Comparison of ENCODE assay signal across 8 cellular contexts in genomic region chr3:66938338-66938963, GRCh38. TPM values are rescaled to one million over a fixed set of nuclear protein-coding genes. Genes with fewer than 3 reads are reported as not detected.
DNase-seq lines count a peak whose midpoint lies in the region; ATAC-seq and TF ChIP-seq lines count a peak whose summit lies in the region.

No MANE protein-coding gene starts in this region.

- H2AFZ ChIP-seq in Karpas-422 (ENCODE audit: low read length) = peak overlapping the region; percentile 55; the same call in 1 of the 2 replicates

- peak; percentile 74 for ATAC-seq in GM21526 (IDR thresholded peaks at IDR 0.05; ENCODE audit: low FRiP score, unreplicated experiment)
- ATAC-seq in Panc1 = peak; percentile 88
- peak; percentile 52 for ATAC-seq in stimulated activated naive CD8-positive, alpha-beta T cell treated with anti-CD3 and anti-CD28 coated beads, Interleukin-15, Interleukin-2, amounts not matched to agents 100 U/mL and 50 U/mL, for 24 hours

- DNase-seq in NCI-H510A treated with DMSO at 0.1 percent for 48 hours (lab: John Stamatoyannopoulos, UW) (peak; percentile 43), NCI-H510A (lab: John Stamatoyannopoulos, UW) (no peak), Karpas-422 (peak; percentile 93), Panc1 (ENCODE audit: low read depth, low spot score) (peak; percentile 35), breast epithelium (ENCODE audit: low spot score in 2 of 2) (no peak), islet precursor cell (peak; percentile 79)
- peak; percentile 7 for DNase-seq in stimulated activated naive CD8-positive, alpha-beta T cell treated with anti-CD3 and anti-CD28 coated beads, Interleukin-15, Interleukin-2, amounts not matched to agents 100 U/mL and 50 U/mL, for 24 hours

- peak; percentile 81 for TF ChIP-seq CTCF in Panc1 (IDR thresholded peaks at IDR 0.05)
- TF ChIP-seq CTCF in breast epithelium (IDR thresholded peaks at IDR 0.05) = peak in 2 of 3 donors; percentile 21 to 44

- H3K4me3 ChIP-seq in Karpas-422 (ENCODE audit: low read length) (no peak overlapping the region), Panc1 (ENCODE audit: low read depth in 2 of 2, low read length in 2 of 2) (no peak overlapping the region), breast epithelium (no peak overlapping the region)

- CTCF ChIA-PET in Panc1 (lab: Charles Lee) = interaction anchor here (0.7 to 1.3 kb wide), 2 partner anchors 33 to 1955 kb away, joined by 3 to 6 read pairs; no protein-coding TSS in a partner anchor

- no peaks in the 10 kb centered on the region; the same call in 1 of the 2 replicates for H3K9me2 ChIP-seq in Karpas-422 (replicated peaks; ENCODE audit: insufficient read depth, low read length)

- intact Hi-C loops in Panc1 (cut with micrococcal nuclease; ENCODE audit: unreplicated experiment) (no loop called here), breast epithelium (cut with DNase I; ENCODE audit: low total_unique reads) (no loop called here)

- no TSS peak for BruUV-seq in Panc1 (replicated peaks; lab: Mats Ljungman, UMichigan)

- H3K4me2 ChIP-seq in Karpas-422 (ENCODE audit: low read depth, low read length, poor library complexity, severe bottlenecking) = peak overlapping the region; percentile 49

- H3K27me3 ChIP-seq in Karpas-422 (ENCODE audit: low read length) (0 out of 2 replicates have a peak, but pooled peaks cover 1% of the 10 kb centered on the region), Panc1 (ENCODE audit: control insufficient read depth, insufficient read depth, low read length) (no peaks in the 10 kb centered on the region), breast epithelium (peaks cover 0 to 5% of the 10 kb centered on the region in 2 donors)

- in situ Hi-C loops in Panc1 (cut with HindIII; ENCODE audit: low pct_unique_long_range_greater_than_20kb, low sequenced_read_pairs) = no loop called here

- POLR2A ChIA-PET in Panc1 (lab: Charles Lee) = no interaction called here

- H3K9me3 ChIP-seq in Karpas-422 (ENCODE audit: low read length) (no peaks in the 10 kb centered on the region), Panc1 (ENCODE audit: control insufficient read depth, insufficient read depth, low read depth, low read length) (no peaks in the 10 kb centered on the region), breast epithelium (no peaks in the 10 kb centered on the region)

- no peak for TF ChIP-seq POLR2A in breast epithelium (IDR thresholded peaks at IDR 0.05)

- no peaks in the 10 kb centered on the region for H3K79me2 ChIP-seq in Karpas-422 (ENCODE audit: low read length)

- H4K20me1 ChIP-seq in Karpas-422 (ENCODE audit: insufficient read depth, low read depth, low read length) = no peaks in the 10 kb centered on the region

- H3K27ac ChIP-seq in Karpas-422 (ENCODE audit: low read length) (peak overlapping the region; percentile 96), Panc1 (ENCODE audit: low read length) (no peak overlapping the region), breast epithelium (no peak overlapping the region)

- H3K4me1 ChIP-seq in Karpas-422 (ENCODE audit: low read length) = peaks cover 62% of the 10 kb centered on the region
- no peaks in the 10 kb centered on the region for H3K4me1 ChIP-seq in Panc1 (ENCODE audit: control insufficient read depth, insufficient read depth, low read length)
- no peaks in the 10 kb centered on the region for H3K4me1 ChIP-seq in breast epithelium

- H3K36me3 ChIP-seq in Karpas-422 (ENCODE audit: insufficient read depth, low read length) = no peaks in the 10 kb centered on the region
- H3K36me3 ChIP-seq in Panc1 (ENCODE audit: control insufficient read depth, insufficient read depth, low read length) = no peaks in the 10 kb centered on the region
- no peaks in the 10 kb centered on the region for H3K36me3 ChIP-seq in breast epithelium

- H3K9ac ChIP-seq in Karpas-422 (ENCODE audit: low read length) = peak overlapping the region; percentile 41

RNA-seq across cellular contexts. Expression of gene KBTBD8, which starts 59.7 kb away (rescaled TPM):
- 22.7 and 79.9 TPM in 2 replicates for total RNA-seq in Karpas-422 (2014; rRNA removed; shearing (Covaris generic); ENCODE audit: low replicate concordance)
- total RNA-seq in Panc1 (2021; ENCODE audit: unreplicated experiment) = 0.98 TPM
- 0.40 TPM for polyA plus RNA-seq in Panc1 (2012; ENCODE audit: insufficient read length)
- total RNA-seq in breast epithelium = 1 to 10 TPM in 2 of 3 donors, under 1 TPM in 1; 0.96 to 1.6 (median 1.6) TPM

Comparison
In these comparisons a context has a peak if more than half of its experiments do, and no peak if none do; other contexts are left out.
1. DNase-seq: peak in NCI-H510A treated with DMSO at 0.1 percent for 48 hours (single experiment), Karpas-422 (single experiment), Panc1 (single experiment), islet precursor cell (single experiment) and stimulated activated naive CD8-positive, alpha-beta T cell treated with anti-CD3 and anti-CD28 coated beads, Interleukin-15, Interleukin-2, amounts not matched to agents 100 U/mL and 50 U/mL, for 24 hours (single experiment); none in NCI-H510A (single experiment) and breast epithelium (0 of 2).
2. Peak in every context shown above with its lines, with median percentiles within 50 percentile points of each other: ATAC-seq.